1 cellular context compared by ENCODE assay signal in the genomic region with DNA sequence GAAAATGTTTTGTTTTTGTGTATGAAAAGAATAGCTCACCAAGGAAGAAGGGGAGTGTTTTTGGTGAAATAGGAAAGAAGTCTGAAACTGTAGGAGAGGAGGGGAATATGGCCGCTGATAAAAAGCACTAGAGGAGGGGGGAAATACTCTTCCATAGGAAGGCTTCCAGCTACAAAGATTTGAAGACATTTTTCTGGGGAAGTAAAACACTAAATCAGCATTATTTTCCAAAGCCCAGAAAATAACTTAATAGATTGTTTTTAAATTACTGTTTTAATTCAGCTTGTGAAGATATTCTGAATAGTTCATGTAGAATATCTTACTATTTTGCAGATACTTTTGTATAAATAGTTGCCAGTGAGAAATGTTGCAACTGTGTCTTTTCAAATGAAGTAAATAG.
A peak's percentile ranks its signal among the peaks of the same experiment; 100 is the strongest.
TF ChIP-seq lines count a peak whose summit lies in the region.

No MANE protein-coding gene starts in this region.

TF ChIP-seq in HepG2, 621 proteins besides CTCF, POLR2A, EP300 and RAD21:
- TF ChIP-seq MAFK (conservative IDR thresholded peaks at IDR 0.05 in 1 of 2, IDR thresholded peaks at IDR 0.05 in 1 of 2; ENCODE audit: low read length in 2 of 2) (peak; percentile 71 to 75), MAFF (IDR thresholded peaks at IDR 0.05; ENCODE audit: low read depth, low read length) (peak; percentile 44; the same call in 1 of the 2 replicates), ZNF883 (CRISPR knock-in tag; IDR thresholded peaks at IDR 0.05; ENCODE audit: not compliant biosample characterization) (no peak)
